ENCODE assay signal across 11 cellular contexts in the genomic region with DNA sequence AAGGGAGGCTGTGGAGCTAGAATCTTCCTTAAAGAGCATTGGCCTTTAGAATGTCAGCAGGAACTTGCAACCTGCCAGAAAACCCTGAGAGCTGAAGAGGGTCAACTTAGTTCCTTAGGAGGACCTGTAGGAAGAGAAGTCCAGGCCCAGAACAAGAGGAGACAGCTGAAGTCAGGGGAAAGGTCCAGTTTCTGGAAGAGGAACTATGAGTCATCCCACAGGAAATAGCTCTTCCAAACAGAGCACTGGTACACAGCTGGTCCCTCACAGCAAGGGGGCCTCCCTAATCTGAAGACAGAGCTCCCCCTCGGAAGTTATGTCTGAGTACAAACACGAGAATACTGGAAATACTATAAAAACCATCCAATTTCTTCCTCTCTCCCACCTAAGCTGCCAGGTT.
A peak's percentile ranks its signal among the peaks of the same experiment; 100 is the strongest.
DNase-seq lines count a peak whose midpoint lies in the region; ATAC-seq and TF ChIP-seq lines count a peak whose summit lies in the region.
"Had no signal": no experiment of that assay in that cellular context is flagged by ENCODE, and none has a peak within 500 bp of the region (broad histone marks: within the 10 kb centered on the region; RNA-seq: fewer than 3 reads in every experiment).

No MANE protein-coding gene starts in this region.

- no peaks in the 10 kb centered on the region for H3K27me3 ChIP-seq in AG04450 (ENCODE audit: control insufficient read depth, insufficient read depth, low read length)

- H3K9me3 ChIP-seq in AG04450 (ENCODE audit: control insufficient read depth, insufficient read depth, low read length): no peaks in the 10 kb centered on the region

- in situ Hi-C loops in astrocyte of the cerebellum (cut with HindIII; ENCODE audit: low sequenced_read_pairs): no loop called here

- POLR2A ChIA-PET in AG04450 (lab: Yijun Ruan, JAX): no interaction called here

- peak; percentile 23 for DNase-seq in AG04450 (ENCODE audit: low read depth, low spot score)
- peak; percentile 63 for DNase-seq in HT1080 (ENCODE audit: low read depth)
- DNase-seq in astrocyte of the cerebellum (ENCODE audit: low read depth): peak; percentile 23
- peak; percentile 2 for DNase-seq in kidney tubule cell (ENCODE audit: low spot score)
- DNase-seq in ureter (ENCODE audit: low spot score): no peak
- no peak for DNase-seq in stimulated activated naive CD8-positive, alpha-beta T cell treated with anti-CD3 and anti-CD28 coated beads, Interleukin-15, Interleukin-2, amounts not matched to agents 100 U/mL and 50 U/mL, for 24 hours
- DNase-seq: CD4-positive, CD25-positive, alpha-beta regulatory T cell; NCI-H510A treated with DMSO at 0.1 percent for 48 hours; T-helper 1 cell had no signal

- no peak overlapping the region for H3K27ac ChIP-seq in AG04450 (ENCODE audit: low read depth, low read length)

- no peak for ATAC-seq in stimulated activated naive CD8-positive, alpha-beta T cell treated with anti-CD3 and anti-CD28 coated beads, Interleukin-15, Interleukin-2, amounts not matched to agents 100 U/mL and 50 U/mL, for 24 hours
- no peak for ATAC-seq in HG02970 (IDR thresholded peaks at IDR 0.05; ENCODE audit: low FRiP score, unreplicated experiment)
- no peak for ATAC-seq in GM21367 (IDR thresholded peaks at IDR 0.05; ENCODE audit: unreplicated experiment)

- CTCF ChIA-PET in AG04450 (lab: Charles Lee): interaction anchor here (0.5 to 2.7 kb wide), 4 partner anchors 28 to 171 kb away, joined by 4 to 22 read pairs (median 8); no protein-coding TSS in a partner anchor

- H3K4me3 ChIP-seq in AG04450 (ENCODE audit: low read depth, low read length): no peak overlapping the region
- H3K4me3 ChIP-seq in astrocyte of the cerebellum (ENCODE audit: low read depth, low read length): no peak overlapping the region

- TF ChIP-seq CTCF in AG04450 (IDR thresholded peaks at IDR 0.05; ENCODE audit: low read depth, low read length) (0 out of 2 replicates have a peak, but pooled peaks have one; percentile 8), astrocyte of the cerebellum (IDR thresholded peaks at IDR 0.05; ENCODE audit: low read depth, low read length, missing control alignments) (no peak)

Comparison
In these comparisons a context has a peak if more than half of its experiments do, and no peak if none do; other contexts are left out.
1. DNase-seq: peak in AG04450 (single experiment), HT1080 (single experiment), astrocyte of the cerebellum (single experiment) and kidney tubule cell (single experiment); none in ureter (single experiment) and stimulated activated naive CD8-positive, alpha-beta T cell treated with anti-CD3 and anti-CD28 coated beads, Interleukin-15, Interleukin-2, amounts not matched to agents 100 U/mL and 50 U/mL, for 24 hours (single experiment).